In the genomic region with DNA sequence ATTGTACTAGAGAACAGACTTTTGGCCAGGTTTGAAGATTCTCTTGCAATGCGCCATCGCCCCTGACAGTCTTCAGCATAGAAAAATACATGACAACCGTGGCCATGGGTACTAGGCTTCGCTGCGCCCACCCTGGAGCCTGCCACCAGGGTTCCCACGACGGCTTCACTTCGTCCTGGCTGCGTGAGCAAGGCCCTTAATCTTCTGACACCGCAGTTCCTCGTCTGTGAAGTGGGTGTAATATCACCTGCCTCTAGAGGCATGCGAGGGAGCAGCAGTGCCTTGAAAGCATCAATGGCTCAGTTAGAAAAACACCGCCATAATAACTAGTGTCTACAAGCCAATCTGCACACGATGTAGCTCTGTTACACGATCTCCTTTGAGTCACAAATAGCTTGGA, we compare ENCODE assay signal across 13 cellular contexts.
"Had no signal": no experiment of that assay in that cellular context is flagged by ENCODE, and none has a peak within 500 bp of the region (broad histone marks: within the 10 kb centered on the region; RNA-seq: fewer than 3 reads in every experiment).

No MANE protein-coding gene starts in this region.

- H3K4me3 ChIP-seq: left lung, SJCRH30, thyroid gland had no signal

- H3K9me3 ChIP-seq: SJCRH30, thyroid gland had no signal

- H3K36me3 Mint-ChIP-seq: activated CD4-positive, alpha-beta memory T cell treated with anti-CD3 and anti-CD28 coated beads for 36 hours; memory B cell; natural killer cell treated with Interleukin-12 subunit alpha and Interleukin-12 subunit beta and Interleukin-15 and Interleukin-18, amount 100 ng/mL, for 72 hours had no signal

- H3K27ac ChIP-seq: left lung, SJCRH30, thyroid gland had no signal

- H3K4me1 ChIP-seq: left lung, thyroid gland had no signal

- H3K27ac Mint-ChIP-seq: activated CD4-positive, alpha-beta memory T cell treated with anti-CD3 and anti-CD28 coated beads for 36 hours; activated naive CD8-positive, alpha-beta T cell treated with anti-CD3 and anti-CD28 coated beads, Interleukin-2, amount 50 U/mL, for 24 hours; activated T-cell treated with anti-CD3 and anti-CD28 coated beads, Interleukin-2, amount 50 U/mL, for 72 hours; memory B cell; natural killer cell treated with Interleukin-12 subunit alpha and Interleukin-12 subunit beta and Interleukin-15 and Interleukin-18, amount 100 ng/mL, for 72 hours had no signal

- H3K9me3 Mint-ChIP-seq: activated naive CD8-positive, alpha-beta T cell treated with anti-CD3 and anti-CD28 coated beads, Interleukin-2, amount 50 U/mL, for 24 hours; activated T-cell treated with anti-CD3 and anti-CD28 coated beads, Interleukin-2, amount 50 U/mL, for 72 hours; natural killer cell treated with Interleukin-12 subunit alpha and Interleukin-12 subunit beta and Interleukin-15 and Interleukin-18, amount 100 ng/mL, for 72 hours had no signal

- H3K4me1 Mint-ChIP-seq: activated naive CD8-positive, alpha-beta T cell treated with anti-CD3 and anti-CD28 coated beads, Interleukin-2, amount 50 U/mL, for 24 hours; memory B cell had no signal

- H3K36me3 ChIP-seq: left lung, SJCRH30, thyroid gland had no signal

- ATAC-seq: activated naive CD8-positive, alpha-beta T cell treated with anti-CD3 and anti-CD28 coated beads, Interleukin-2, amount 50 U/mL, for 24 hours; activated T-cell treated with anti-CD3 and anti-CD28 coated beads, Interleukin-2, amount 50 U/mL, for 72 hours; esophagus mucosa; natural killer cell treated with Interleukin-12 subunit alpha and Interleukin-12 subunit beta and Interleukin-15 and Interleukin-18, amount 100 ng/mL, for 72 hours had no signal

- DNase-seq: activated CD4-positive, alpha-beta memory T cell treated with anti-CD3 and anti-CD28 coated beads for 36 hours; activated naive CD4-positive, alpha-beta T cell; activated naive CD8-positive, alpha-beta T cell treated with anti-CD3 and anti-CD28 coated beads, Interleukin-2, amount 50 U/mL, for 24 hours; activated T-cell treated with anti-CD3 and anti-CD28 coated beads, Interleukin-2, amount 50 U/mL, for 72 hours; left lung; occipital lobe; SJCRH30; stimulated activated CD4-positive, alpha-beta T cell treated with anti-CD3 and anti-CD28 coated beads, Interleukin-4, amount 100 ng/mL, for 24 hours; SW 1271; thyroid gland had no signal

- H3K4me3 Mint-ChIP-seq: activated CD4-positive, alpha-beta memory T cell treated with anti-CD3 and anti-CD28 coated beads for 36 hours; activated naive CD8-positive, alpha-beta T cell treated with anti-CD3 and anti-CD28 coated beads, Interleukin-2, amount 50 U/mL, for 24 hours; activated T-cell treated with anti-CD3 and anti-CD28 coated beads, Interleukin-2, amount 50 U/mL, for 72 hours; memory B cell; natural killer cell treated with Interleukin-12 subunit alpha and Interleukin-12 subunit beta and Interleukin-15 and Interleukin-18, amount 100 ng/mL, for 72 hours had no signal

- H3K27me3 ChIP-seq: SJCRH30, thyroid gland had no signal
